Comparison of ENCODE assay signal across 22 cellular contexts in the genomic region with DNA sequence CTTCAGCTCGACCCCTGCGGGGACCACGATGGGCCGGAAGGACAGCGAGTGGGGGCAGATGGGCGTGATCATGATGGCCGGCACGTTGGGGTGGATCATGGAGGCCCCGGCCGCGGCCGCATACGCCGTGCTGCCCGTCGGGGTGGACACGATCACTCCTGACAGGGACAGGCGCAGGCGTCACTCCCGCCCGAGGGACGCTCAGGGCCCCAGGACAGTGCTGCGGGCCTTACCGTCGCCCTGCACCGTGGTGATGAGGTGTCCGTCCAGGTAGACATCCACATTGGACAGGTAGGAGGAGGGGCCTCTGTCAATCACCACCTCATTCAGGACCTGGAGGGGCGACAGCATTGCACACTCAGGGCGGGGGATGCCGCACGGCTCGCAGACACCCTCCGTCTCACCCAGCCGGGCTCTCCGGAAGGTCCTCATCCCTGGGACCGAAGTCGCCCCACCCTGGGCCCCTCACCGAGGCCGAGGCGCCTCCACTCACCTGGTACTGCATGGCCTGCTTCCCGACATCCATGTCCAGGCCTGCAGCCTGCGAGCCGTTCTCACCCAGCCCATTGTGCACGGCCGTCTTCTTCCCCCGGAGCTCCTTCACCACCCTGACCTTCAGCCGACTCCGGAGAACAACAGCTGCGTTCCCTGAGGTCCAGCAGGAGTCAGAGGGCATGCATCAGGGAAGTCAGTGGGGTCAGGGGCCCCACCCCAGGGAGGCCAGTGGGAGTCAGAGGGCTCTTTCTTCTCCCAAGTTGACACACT.
"Had no signal": no experiment of that assay in that cellular context is flagged by ENCODE, and none has a peak within 500 bp of the region (broad histone marks: within the 10 kb centered on the region; RNA-seq: fewer than 3 reads in every experiment).

No MANE protein-coding gene starts in this region.

- H3K27me3 ChIP-seq: heart right ventricle, left lung, transverse colon had no signal

- ATAC-seq: activated T-cell treated with anti-CD3 and anti-CD28 coated beads, Interleukin-2, amount 50 U/mL, for 4 hours; left lung; natural killer cell treated with Interleukin-12 subunit alpha and Interleukin-12 subunit beta and Interleukin-15 and Interleukin-18, amount 100 ng/mL, for 72 hours; stimulated activated naive B cell treated with anti-CD40 and anti-IgM and Interleukin-4, amounts not matched to agents 10 μg/mL and 1 μg/mL and 100 μg/mL, for 72 hours; WTC11 had no signal

- DNase-seq: activated CD8-positive, alpha-beta memory T cell treated with anti-CD3 and anti-CD28 coated beads for 24 hours; activated CD8-positive, alpha-beta memory T cell treated with anti-CD3 and anti-CD28 coated beads, Interleukin-2, amount 50 U/mL, for 4 hours; activated naive CD4-positive, alpha-beta T cell treated with Interleukin-2 at 50 U/mL for 16 hours; activated T-cell treated with anti-CD3 and anti-CD28 coated beads, Interleukin-2, amount 50 U/mL, for 4 hours; amygdala; cerebellar nuclear complex; heart right ventricle; mammary epithelial cell; nucleus accumbens; small intestine; stimulated activated CD4-positive, alpha-beta T cell treated with anti-CD3 and anti-CD28 coated beads, Interleukin-2, amount 100 ng/mL, for 48 hours; stimulated activated CD8-positive, alpha-beta memory T cell treated with anti-CD3 and anti-CD28 coated beads, Interleukin-4, amount 100 ng/mL, for 48 hours; stimulated activated naive B cell treated with anti-CD40 and anti-IgM and Interleukin-4, amounts not matched to agents 10 μg/mL and 1 μg/mL and 100 μg/mL, for 72 hours; T-helper 9 cell; transverse colon had no signal

- H3K4me3 ChIP-seq: coronary artery, heart right ventricle, left lung, transverse colon had no signal

- H3K9me3 ChIP-seq: heart right ventricle, left lung, transverse colon had no signal

- FAIRE-seq: bronchial epithelial cell, small intestine, urothelium cell line had no signal

- H3K27ac ChIP-seq: coronary artery, epithelial cell of prostate, heart right ventricle, left lung, transverse colon had no signal
